ENCODE assay signal across 1 cellular context in the genomic region with DNA sequence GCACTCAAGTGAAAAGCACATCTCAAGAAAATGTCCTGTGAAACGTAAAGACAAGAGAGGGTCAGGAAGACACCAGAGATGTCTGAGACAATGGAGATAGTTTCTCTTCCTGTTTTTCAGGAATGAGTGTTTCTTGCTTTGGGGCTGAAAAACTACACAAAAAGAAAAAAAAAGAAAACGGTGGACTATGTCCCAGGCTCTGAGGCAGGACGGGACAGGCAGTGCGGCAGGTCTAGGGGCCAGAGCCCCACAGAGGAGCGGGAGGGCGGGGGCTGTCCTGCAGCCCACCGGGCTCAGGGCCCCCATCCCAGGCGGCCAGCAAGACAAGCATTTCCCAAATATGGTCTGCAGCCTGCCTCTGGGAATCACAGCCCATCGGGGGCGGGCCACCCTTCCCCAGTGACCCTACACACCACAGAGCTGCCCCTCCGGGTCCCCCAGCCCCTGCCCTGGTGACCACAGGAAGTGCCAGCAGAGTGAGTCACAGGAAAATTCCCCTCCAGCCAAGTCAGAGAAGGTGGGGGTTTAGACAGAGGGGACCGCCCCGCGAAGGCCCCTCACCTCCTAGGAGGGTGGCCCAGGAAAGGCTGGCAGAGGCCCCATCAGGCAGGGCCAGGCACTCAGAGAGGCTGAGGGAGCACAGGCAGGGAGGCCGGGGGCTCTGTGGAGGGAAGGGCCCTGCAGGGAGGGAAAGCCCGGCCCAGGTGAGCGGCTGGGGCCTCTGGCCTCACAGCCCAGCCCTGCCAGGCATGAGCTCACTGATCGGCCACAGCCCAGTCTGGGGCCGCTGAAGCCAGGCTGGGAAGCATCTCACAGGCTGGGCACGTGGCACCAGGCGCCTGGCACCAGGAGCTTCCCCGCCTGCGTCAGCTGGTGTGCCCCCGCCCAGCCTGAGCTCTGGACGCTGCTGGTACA.
TF ChIP-seq lines count a peak whose summit lies in the region.

No MANE protein-coding gene starts in this region.

TF ChIP-seq in HepG2, 621 proteins besides CTCF, POLR2A, EP300 and RAD21 (continued from another document and continues in another):
- TF ChIP-seq, protein P1, sequence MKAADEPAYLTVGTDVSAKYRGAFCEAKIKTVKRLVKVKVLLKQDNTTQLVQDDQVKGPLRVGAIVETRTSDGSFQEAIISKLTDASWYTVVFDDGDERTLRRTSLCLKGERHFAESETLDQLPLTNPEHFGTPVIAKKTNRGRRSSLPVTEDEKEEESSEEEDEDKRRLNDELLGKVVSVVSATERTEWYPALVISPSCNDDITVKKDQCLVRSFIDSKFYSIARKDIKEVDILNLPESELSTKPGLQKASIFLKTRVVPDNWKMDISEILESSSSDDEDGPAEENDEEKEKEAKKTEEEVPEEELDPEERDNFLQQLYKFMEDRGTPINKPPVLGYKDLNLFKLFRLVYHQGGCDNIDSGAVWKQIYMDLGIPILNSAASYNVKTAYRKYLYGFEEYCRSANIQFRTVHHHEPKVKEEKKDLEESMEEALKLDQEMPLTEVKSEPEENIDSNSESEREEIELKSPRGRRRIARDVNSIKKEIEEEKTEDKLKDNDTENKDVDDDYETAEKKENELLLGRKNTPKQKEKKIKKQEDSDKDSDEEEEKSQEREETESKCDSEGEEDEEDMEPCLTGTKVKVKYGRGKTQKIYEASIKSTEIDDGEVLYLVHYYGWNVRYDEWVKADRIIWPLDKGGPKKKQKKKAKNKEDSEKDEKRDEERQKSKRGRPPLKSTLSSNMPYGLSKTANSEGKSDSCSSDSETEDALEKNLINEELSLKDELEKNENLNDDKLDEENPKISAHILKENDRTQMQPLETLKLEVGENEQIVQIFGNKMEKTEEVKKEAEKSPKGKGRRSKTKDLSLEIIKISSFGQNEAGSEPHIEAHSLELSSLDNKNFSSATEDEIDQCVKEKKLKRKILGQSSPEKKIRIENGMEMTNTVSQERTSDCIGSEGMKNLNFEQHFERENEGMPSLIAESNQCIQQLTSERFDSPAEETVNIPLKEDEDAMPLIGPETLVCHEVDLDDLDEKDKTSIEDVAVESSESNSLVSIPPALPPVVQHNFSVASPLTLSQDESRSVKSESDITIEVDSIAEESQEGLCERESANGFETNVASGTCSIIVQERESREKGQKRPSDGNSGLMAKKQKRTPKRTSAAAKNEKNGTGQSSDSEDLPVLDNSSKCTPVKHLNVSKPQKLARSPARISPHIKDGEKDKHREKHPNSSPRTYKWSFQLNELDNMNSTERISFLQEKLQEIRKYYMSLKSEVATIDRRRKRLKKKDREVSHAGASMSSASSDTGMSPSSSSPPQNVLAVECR (CRISPR knock-in tag; IDR thresholded peaks at IDR 0.05; ENCODE audit: borderline replicate concordance), result peak; percentile 92
- TF ChIP-seq ZNF451 (CRISPR knock-in tag; IDR thresholded peaks at IDR 0.05) (peak; percentile 90), NCOR1 (IDR thresholded peaks at IDR 0.05; ENCODE audit: borderline replicate concordance, low read length) (peak; percentile 57; the same call in 1 of the 2 replicates), ZSCAN31 (CRISPR knock-in tag; IDR thresholded peaks at IDR 0.05; ENCODE audit: low read depth) (peak; percentile 92), ZNF274 (CRISPR knock-in tag; IDR thresholded peaks at IDR 0.05) (peak; percentile 93), KAT2B (IDR thresholded peaks at IDR 0.05; ENCODE audit: borderline replicate concordance, low read depth, low read length) (no peak), ATM (IDR thresholded peaks at IDR 0.05; ENCODE audit: borderline replicate concordance) (no peak), ZNF382 (CRISPR knock-in tag; IDR thresholded peaks at IDR 0.05; ENCODE audit: borderline replicate concordance) (no peak), KLF13 (CRISPR knock-in tag; IDR thresholded peaks at IDR 0.05) (no peak), KLF16 (CRISPR knock-in tag; IDR thresholded peaks at IDR 0.05) (peak in 1 of 2 experiments; percentile 98; a peak in 2 of 4 replicates), HDAC1 (CRISPR knock-in tag; IDR thresholded peaks at IDR 0.05) (peak; percentile 99), ZNF841 (CRISPR knock-in tag; IDR thresholded peaks at IDR 0.05; ENCODE audit: borderline replicate concordance) (no peak), ERF (CRISPR knock-in tag; IDR thresholded peaks at IDR 0.05) (peak; percentile 99), FIP1L1 (IDR thresholded peaks at IDR 0.05; ENCODE audit: borderline replicate concordance, insufficient read depth, low read depth, low read length) (peak; percentile 91; the same call in 1 of the 2 replicates), HNRNPUL1 (IDR thresholded peaks at IDR 0.05; ENCODE audit: low read depth, low read length) (no peak), ZNF543 (CRISPR knock-in tag; IDR thresholded peaks at IDR 0.05) (peak; percentile 93), RFXAP (CRISPR knock-in tag; IDR thresholded peaks at IDR 0.05; ENCODE audit: borderline replicate concordance) (0 out of 2 replicates have a peak, but pooled peaks have one; percentile 56), BHLHE40 (IDR thresholded peaks at IDR 0.05; ENCODE audit: low read length) (peak; percentile 88), CBX5 (CRISPR knock-in tag; IDR thresholded peaks at IDR 0.05; ENCODE audit: borderline replicate concordance) (peak; percentile 75; the same call in 1 of the 2 replicates), CENPT (CRISPR knock-in tag; IDR thresholded peaks at IDR 0.05; ENCODE audit: low read depth) (no peak), HMG20A (CRISPR knock-in tag; IDR thresholded peaks at IDR 0.05; ENCODE audit: borderline replicate concordance) (peak; percentile 96), ZFP37 (CRISPR knock-in tag; IDR thresholded peaks at IDR 0.05; ENCODE audit: borderline replicate concordance) (peak; percentile 90; the same call in 1 of the 2 replicates), AHR (CRISPR knock-in tag; IDR thresholded peaks at IDR 0.05) (peak; percentile 80), SETDB1 (CRISPR knock-in tag; IDR thresholded peaks at IDR 0.05; ENCODE audit: borderline replicate concordance) (no peak), ZNF33B (CRISPR knock-in tag; IDR thresholded peaks at IDR 0.05) (peak; percentile 69), ZMAT3 (CRISPR knock-in tag; conservative IDR thresholded peaks at IDR 0.05) (peak; percentile 94; the same call in 1 of the 2 replicates), CEBPB (IDR thresholded peaks at IDR 0.05; ENCODE audit: borderline replicate concordance, low read depth, low read length) (no peak), ZFP62 (CRISPR knock-in tag; IDR thresholded peaks at IDR 0.05) (no peak), CCAR2 (optimal IDR thresholded peaks at IDR 0.05; ENCODE audit: low read depth, low read length) (peak; percentile 80), ZKSCAN8 (CRISPR knock-in tag; IDR thresholded peaks at IDR 0.05; ENCODE audit: borderline replicate concordance) (peak; percentile 88), KLF9 (CRISPR knock-in tag; IDR thresholded peaks at IDR 0.05; ENCODE audit: low read depth) (peak; percentile 79)
- TF ChIP-seq, protein P2, sequence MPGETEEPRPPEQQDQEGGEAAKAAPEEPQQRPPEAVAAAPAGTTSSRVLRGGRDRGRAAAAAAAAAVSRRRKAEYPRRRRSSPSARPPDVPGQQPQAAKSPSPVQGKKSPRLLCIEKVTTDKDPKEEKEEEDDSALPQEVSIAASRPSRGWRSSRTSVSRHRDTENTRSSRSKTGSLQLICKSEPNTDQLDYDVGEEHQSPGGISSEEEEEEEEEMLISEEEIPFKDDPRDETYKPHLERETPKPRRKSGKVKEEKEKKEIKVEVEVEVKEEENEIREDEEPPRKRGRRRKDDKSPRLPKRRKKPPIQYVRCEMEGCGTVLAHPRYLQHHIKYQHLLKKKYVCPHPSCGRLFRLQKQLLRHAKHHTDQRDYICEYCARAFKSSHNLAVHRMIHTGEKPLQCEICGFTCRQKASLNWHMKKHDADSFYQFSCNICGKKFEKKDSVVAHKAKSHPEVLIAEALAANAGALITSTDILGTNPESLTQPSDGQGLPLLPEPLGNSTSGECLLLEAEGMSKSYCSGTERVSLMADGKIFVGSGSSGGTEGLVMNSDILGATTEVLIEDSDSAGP (CRISPR knock-in tag; IDR thresholded peaks at IDR 0.05; ENCODE audit: borderline replicate concordance), result peak; percentile 82; the same call in 1 of the 2 replicates
- TF ChIP-seq, protein P3, sequence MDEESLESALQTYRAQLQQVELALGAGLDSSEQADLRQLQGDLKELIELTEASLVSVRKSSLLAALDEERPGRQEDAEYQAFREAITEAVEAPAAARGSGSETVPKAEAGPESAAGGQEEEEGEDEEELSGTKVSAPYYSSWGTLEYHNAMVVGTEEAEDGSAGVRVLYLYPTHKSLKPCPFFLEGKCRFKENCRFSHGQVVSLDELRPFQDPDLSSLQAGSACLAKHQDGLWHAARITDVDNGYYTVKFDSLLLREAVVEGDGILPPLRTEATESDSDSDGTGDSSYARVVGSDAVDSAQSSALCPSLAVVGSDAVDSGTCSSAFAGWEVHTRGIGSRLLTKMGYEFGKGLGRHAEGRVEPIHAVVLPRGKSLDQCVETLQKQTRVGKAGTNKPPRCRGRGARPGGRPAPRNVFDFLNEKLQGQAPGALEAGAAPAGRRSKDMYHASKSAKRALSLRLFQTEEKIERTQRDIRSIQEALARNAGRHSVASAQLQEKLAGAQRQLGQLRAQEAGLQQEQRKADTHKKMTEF (CRISPR knock-in tag; IDR thresholded peaks at IDR 0.05), result peak; percentile 99
- TF ChIP-seq, protein P4, sequence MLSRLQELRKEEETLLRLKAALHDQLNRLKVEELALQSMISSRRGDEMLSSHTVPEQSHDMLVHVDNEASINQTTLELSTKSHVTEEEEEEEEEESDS (CRISPR knock-in tag; IDR thresholded peaks at IDR 0.05; ENCODE audit: borderline replicate concordance), result no peak
- TF ChIP-seq, protein P5, sequence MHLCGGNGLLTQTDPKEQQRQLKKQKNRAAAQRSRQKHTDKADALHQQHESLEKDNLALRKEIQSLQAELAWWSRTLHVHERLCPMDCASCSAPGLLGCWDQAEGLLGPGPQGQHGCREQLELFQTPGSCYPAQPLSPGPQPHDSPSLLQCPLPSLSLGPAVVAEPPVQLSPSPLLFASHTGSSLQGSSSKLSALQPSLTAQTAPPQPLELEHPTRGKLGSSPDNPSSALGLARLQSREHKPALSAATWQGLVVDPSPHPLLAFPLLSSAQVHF (CRISPR knock-in tag; IDR thresholded peaks at IDR 0.05), result no peak
- TF ChIP-seq, protein P6, sequence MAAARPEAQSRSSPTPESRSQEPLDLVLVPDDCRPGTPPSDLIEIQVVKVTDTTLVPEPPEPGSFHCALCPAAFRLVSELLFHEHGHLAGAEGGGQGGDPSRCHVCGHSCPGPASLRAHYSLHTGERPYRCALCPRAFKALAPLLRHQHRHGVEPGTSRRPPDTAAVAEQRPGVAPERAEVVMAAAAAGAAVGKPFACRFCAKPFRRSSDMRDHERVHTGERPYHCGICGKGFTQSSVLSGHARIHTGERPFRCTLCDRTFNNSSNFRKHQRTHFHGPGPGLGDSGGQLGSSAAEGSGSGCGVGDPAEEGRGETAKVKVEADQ (CRISPR knock-in tag; IDR thresholded peaks at IDR 0.05; ENCODE audit: borderline replicate concordance), result peak; percentile 93
- TF ChIP-seq, protein P7, sequence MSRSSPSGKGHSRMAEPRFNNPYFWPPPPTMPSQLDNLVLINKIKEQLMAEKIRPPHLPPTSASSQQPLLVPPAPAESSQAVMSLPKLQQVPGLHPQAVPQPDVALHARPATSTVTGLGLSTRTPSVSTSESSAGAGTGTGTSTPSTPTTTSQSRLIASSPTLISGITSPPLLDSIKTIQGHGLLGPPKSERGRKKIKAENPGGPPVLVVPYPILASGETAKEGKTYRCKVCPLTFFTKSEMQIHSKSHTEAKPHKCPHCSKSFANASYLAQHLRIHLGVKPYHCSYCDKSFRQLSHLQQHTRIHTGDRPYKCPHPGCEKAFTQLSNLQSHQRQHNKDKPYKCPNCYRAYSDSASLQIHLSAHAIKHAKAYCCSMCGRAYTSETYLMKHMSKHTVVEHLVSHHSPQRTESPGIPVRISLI (CRISPR knock-in tag; IDR thresholded peaks at IDR 0.05; ENCODE audit: borderline replicate concordance), result peak; percentile 84
- TF ChIP-seq, protein P8, sequence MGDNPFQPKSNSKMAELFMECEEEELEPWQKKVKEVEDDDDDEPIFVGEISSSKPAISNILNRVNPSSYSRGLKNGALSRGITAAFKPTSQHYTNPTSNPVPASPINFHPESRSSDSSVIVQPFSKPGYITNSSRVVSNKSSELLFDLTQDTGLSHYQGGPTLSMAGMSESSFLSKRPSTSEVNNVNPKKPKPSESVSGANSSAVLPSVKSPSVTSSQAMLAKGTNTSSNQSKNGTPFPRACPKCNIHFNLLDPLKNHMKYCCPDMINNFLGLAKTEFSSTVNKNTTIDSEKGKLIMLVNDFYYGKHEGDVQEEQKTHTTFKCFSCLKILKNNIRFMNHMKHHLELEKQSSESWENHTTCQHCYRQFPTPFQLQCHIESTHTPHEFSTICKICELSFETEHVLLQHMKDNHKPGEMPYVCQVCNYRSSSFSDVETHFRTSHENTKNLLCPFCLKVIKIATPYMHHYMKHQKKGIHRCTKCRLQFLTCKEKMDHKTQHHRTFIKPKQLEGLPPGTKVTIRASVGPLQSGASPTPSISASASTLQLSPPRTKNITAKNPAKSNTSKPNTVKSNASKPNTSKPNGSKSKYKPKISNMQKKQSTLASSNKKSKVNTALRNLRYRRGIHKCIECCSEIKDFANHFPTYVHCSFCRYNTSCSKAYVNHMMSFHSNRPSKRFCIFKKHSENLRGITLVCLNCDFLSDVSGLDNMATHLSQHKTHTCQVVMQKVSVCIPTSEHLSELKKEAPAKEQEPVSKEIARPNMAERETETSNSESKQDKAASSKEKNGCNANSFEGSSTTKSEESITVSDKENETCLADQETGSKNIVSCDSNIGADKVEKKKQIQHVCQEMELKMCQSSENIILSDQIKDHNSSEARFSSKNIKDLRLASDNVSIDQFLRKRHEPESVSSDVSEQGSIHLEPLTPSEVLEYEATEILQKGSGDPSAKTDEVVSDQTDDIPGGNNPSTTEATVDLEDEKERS (CRISPR knock-in tag; IDR thresholded peaks at IDR 0.05), result 0 out of 2 replicates have a peak, but pooled peaks have one; percentile 62
- TF ChIP-seq, protein P9, sequence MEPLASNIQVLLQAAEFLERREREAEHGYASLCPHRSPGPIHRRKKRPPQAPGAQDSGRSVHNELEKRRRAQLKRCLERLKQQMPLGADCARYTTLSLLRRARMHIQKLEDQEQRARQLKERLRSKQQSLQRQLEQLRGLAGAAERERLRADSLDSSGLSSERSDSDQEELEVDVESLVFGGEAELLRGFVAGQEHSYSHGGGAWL (CRISPR knock-in tag; IDR thresholded peaks at IDR 0.05), result peak; percentile 90
- TF ChIP-seq, protein P10, sequence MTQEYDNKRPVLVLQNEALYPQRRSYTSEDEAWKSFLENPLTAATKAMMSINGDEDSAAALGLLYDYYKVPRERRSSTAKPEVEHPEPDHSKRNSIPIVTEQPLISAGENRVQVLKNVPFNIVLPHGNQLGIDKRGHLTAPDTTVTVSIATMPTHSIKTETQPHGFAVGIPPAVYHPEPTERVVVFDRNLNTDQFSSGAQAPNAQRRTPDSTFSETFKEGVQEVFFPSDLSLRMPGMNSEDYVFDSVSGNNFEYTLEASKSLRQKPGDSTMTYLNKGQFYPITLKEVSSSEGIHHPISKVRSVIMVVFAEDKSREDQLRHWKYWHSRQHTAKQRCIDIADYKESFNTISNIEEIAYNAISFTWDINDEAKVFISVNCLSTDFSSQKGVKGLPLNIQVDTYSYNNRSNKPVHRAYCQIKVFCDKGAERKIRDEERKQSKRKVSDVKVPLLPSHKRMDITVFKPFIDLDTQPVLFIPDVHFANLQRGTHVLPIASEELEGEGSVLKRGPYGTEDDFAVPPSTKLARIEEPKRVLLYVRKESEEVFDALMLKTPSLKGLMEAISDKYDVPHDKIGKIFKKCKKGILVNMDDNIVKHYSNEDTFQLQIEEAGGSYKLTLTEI (CRISPR knock-in tag; conservative IDR thresholded peaks at IDR 0.05), result no peak
